Comparison of ENCODE assay signal across 25 cellular contexts in the genomic region with DNA sequence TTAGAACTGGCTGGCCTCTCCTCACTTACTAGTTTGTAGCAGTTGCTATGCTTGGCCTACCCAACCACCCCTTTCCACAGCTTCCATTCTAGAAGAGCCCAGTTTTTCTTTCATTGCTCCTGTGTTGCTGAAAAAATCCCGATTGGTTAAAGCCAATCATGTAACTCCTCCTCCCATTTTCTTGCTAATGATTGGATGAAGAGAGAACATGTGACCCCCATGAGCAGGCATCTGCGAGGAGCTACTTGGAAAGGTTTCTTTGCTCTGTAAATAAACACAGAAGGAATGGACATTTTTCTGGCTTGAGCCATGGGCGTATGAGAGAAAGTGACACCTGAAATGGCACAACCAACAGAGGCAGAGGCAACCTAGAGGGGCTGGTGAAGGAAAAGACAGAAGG.
"Had no signal": no experiment of that assay in that cellular context is flagged by ENCODE, and none has a peak within 500 bp of the region (broad histone marks: within the 10 kb centered on the region; RNA-seq: fewer than 3 reads in every experiment).

No MANE protein-coding gene starts in this region.

- H3K27me3 ChIP-seq: colonic mucosa, hepatocyte, right atrium auricular region, sigmoid colon, stomach, tibial artery, upper lobe of left lung had no signal

- H3K4me2 ChIP-seq: hepatocyte had no signal

- H3K4me3 ChIP-seq: colonic mucosa, esophagus squamous epithelium, hepatocyte, left lung, prostate gland, right atrium auricular region, sigmoid colon, stomach, tibial artery, upper lobe of left lung had no signal

- H3K79me2 ChIP-seq: hepatocyte had no signal

- H3K9me3 Mint-ChIP-seq: dendritic cell treated with granulocyte-macrophage colony-stimulating factor and Interleukin-4, amounts not matched to agents 40 ng/mL and 50 ng/mL, for 4 days had no signal

- H3K4me3 Mint-ChIP-seq: dendritic cell treated with granulocyte-macrophage colony-stimulating factor and Interleukin-4, amounts not matched to agents 40 ng/mL and 50 ng/mL, for 4 days; effector memory CD8-positive, alpha-beta T cell; naive thymus-derived CD8-positive, alpha-beta T cell; nephron progenitor cell; stimulated activated effector memory CD8-positive, alpha-beta T cell treated with anti-CD3 and anti-CD28 coated beads, Interleukin-12 subunit alpha, Interleukin-12 subunit beta, amount 100 ng/mL, for 72 hours had no signal

- ATAC-seq: effector memory CD8-positive, alpha-beta T cell; left lung; naive thymus-derived CD8-positive, alpha-beta T cell; stimulated activated effector memory CD8-positive, alpha-beta T cell treated with anti-CD3 and anti-CD28 coated beads, Interleukin-12 subunit alpha, Interleukin-12 subunit beta, amount 100 ng/mL, for 72 hours had no signal

- H2AFZ ChIP-seq: hepatocyte had no signal

- FAIRE-seq: endometrium, kidney, urothelium cell line had no signal

- H3K4me1 Mint-ChIP-seq: naive thymus-derived CD8-positive, alpha-beta T cell had no signal

- H3K36me3 ChIP-seq: colonic mucosa, esophagus squamous epithelium, left lung, prostate gland, right atrium auricular region, sigmoid colon, stomach, tibial artery, upper lobe of left lung had no signal

- H3K4me1 ChIP-seq: colonic mucosa, esophagus squamous epithelium, left lung, prostate gland, right atrium auricular region, sigmoid colon, stomach, tibial artery had no signal

- H3K36me3 Mint-ChIP-seq: stimulated activated effector memory CD8-positive, alpha-beta T cell treated with anti-CD3 and anti-CD28 coated beads, Interleukin-12 subunit alpha, Interleukin-12 subunit beta, amount 100 ng/mL, for 72 hours had no signal

- DNase-seq: colonic mucosa; effector memory CD8-positive, alpha-beta T cell; erythroblast; esophagus squamous epithelium; foreskin melanocyte; kidney; left lung; mesenchymal stem cell; naive thymus-derived CD8-positive, alpha-beta T cell; nucleus accumbens; sigmoid colon; stimulated activated CD4-positive, alpha-beta T cell treated with anti-CD3 and anti-CD28 coated beads, Interleukin-2, amount 100 ng/mL, for 24 hours; stimulated activated CD4-positive, alpha-beta T cell treated with anti-CD3 and anti-CD28 coated beads, Interleukin-4, amount 100 ng/mL, for 24 hours; stimulated activated naive CD4-positive, alpha-beta T cell treated with Interleukin-2 at 50 U/mL for 16 hours; stomach; tibial artery; upper lobe of left lung had no signal

- H3K9me3 ChIP-seq: colonic mucosa, esophagus squamous epithelium, prostate gland, sigmoid colon, stomach, upper lobe of left lung had no signal

- H3K27ac Mint-ChIP-seq: dendritic cell treated with granulocyte-macrophage colony-stimulating factor and Interleukin-4, amounts not matched to agents 40 ng/mL and 50 ng/mL, for 4 days; effector memory CD8-positive, alpha-beta T cell; naive thymus-derived CD8-positive, alpha-beta T cell; nephron progenitor cell; stimulated activated effector memory CD8-positive, alpha-beta T cell treated with anti-CD3 and anti-CD28 coated beads, Interleukin-12 subunit alpha, Interleukin-12 subunit beta, amount 100 ng/mL, for 72 hours had no signal

- H3K27ac ChIP-seq: colonic mucosa, esophagus squamous epithelium, hepatocyte, left lung, prostate gland, right atrium auricular region, sigmoid colon, stomach, tibial artery, upper lobe of left lung had no signal
